ENCODE assay signal across 8 cellular contexts in genomic region chr13:48001999-48002398, GRCh38. TPM values are rescaled to one million over a fixed set of nuclear protein-coding genes. Genes with fewer than 3 reads are reported as not detected.
DNase-seq lines count a peak whose midpoint lies in the region; FAIRE-seq and TF ChIP-seq lines count a peak whose summit lies in the region.
"Not testable (repeated sequence)": the region's sequence is repeated elsewhere in the genome, so short reads cannot be mapped to it uniquely, and the experiment has no call there.

No MANE protein-coding gene starts in this region.

- FAIRE-seq in astrocyte (lab: Jason Lieb, UNC), result not testable (repeated sequence)

- H3K4me3 ChIP-seq in astrocyte (ENCODE audit: insufficient read depth, low read depth, low read length), result not testable (repeated sequence)
- peak overlapping the region; percentile 71 to 98 for H3K4me3 ChIP-seq in tibial artery

- not testable (repeated sequence) for H3K9me3 Mint-ChIP-seq in Calu3 (ENCODE audit: low read depth, unreplicated experiment); activated CD4-positive, alpha-beta memory T cell treated with anti-CD3 and anti-CD28 coated beads, Interleukin-2, amount 10 ng/mL, durations not matched to agents 7 days and 5 days; astrocyte (ENCODE audit: unreplicated experiment); osteocyte (ENCODE audit: unreplicated experiment)

- not testable (repeated sequence) for H4K20me1 ChIP-seq in astrocyte (ENCODE audit: insufficient read depth, low read length)

- POLR2A ChIA-PET in activated CD4-positive, alpha-beta memory T cell treated with anti-CD3 and anti-CD28 coated beads, Interleukin-2, amount 10 ng/mL, durations not matched to agents 7 days and 5 days (lab: Charles Lee), result interaction anchor here (0.9 to 1.9 kb wide), 2 partner anchors 10 to 36 kb away, joined by 3 to 19 read pairs; partner anchors contain the start of gene NUDT15

- peaks cover 29% of the 10 kb centered on the region for H3K36me3 Mint-ChIP-seq in Calu3 (ENCODE audit: insufficient read depth, unreplicated experiment)
- not testable (repeated sequence) for H3K36me3 Mint-ChIP-seq in activated CD4-positive, alpha-beta memory T cell treated with anti-CD3 and anti-CD28 coated beads, Interleukin-2, amount 10 ng/mL, durations not matched to agents 7 days and 5 days (ENCODE audit: low read depth); astrocyte (ENCODE audit: low read depth, unreplicated experiment); osteocyte (ENCODE audit: unreplicated experiment)

- H3K9me3 ChIP-seq in astrocyte (ENCODE audit: insufficient read depth, low read depth, low read length); tibial artery: not testable (repeated sequence)

- peaks cover 44% of the 10 kb centered on the region for H3K4me1 Mint-ChIP-seq in Calu3 (ENCODE audit: low read depth, unreplicated experiment)
- H3K4me1 Mint-ChIP-seq in activated CD4-positive, alpha-beta memory T cell treated with anti-CD3 and anti-CD28 coated beads, Interleukin-2, amount 10 ng/mL, durations not matched to agents 7 days and 5 days, result peaks cover 33% of the 10 kb centered on the region
- not testable (repeated sequence) for H3K4me1 Mint-ChIP-seq in astrocyte (ENCODE audit: low read depth, unreplicated experiment)
- peaks cover 26% of the 10 kb centered on the region for H3K4me1 Mint-ChIP-seq in osteocyte (ENCODE audit: unreplicated experiment)

- peaks cover 11% of the 10 kb centered on the region for H3K4me1 ChIP-seq in astrocyte (ENCODE audit: insufficient read depth, low read length)
- H3K4me1 ChIP-seq in tibial artery, result peaks cover 0 to 28% (median 4%) of the 10 kb centered on the region in 4 donors

- not testable (repeated sequence) for H3K36me3 ChIP-seq in astrocyte (ENCODE audit: insufficient read depth, low read length); tibial artery

- H3K9ac ChIP-seq in astrocyte (ENCODE audit: low read length), result not testable (repeated sequence)

- intact Hi-C loops in Calu3 (cut with micrococcal nuclease; ENCODE audit: unreplicated experiment); tibial artery (cut with DNase I; ENCODE audit: low total_unique reads): not testable (repeated sequence)

- peaks cover 40% of the 10 kb centered on the region for H3K79me2 ChIP-seq in astrocyte (ENCODE audit: insufficient read depth, low read length)

- CTCF ChIA-PET in Calu3 (lab: Charles Lee); activated CD4-positive, alpha-beta memory T cell treated with anti-CD3 and anti-CD28 coated beads, Interleukin-2, amount 10 ng/mL, durations not matched to agents 7 days and 5 days (lab: Charles Lee): not testable (repeated sequence)

- H3K27me3 Mint-ChIP-seq in Calu3 (ENCODE audit: unreplicated experiment); activated CD4-positive, alpha-beta memory T cell treated with anti-CD3 and anti-CD28 coated beads, Interleukin-2, amount 10 ng/mL, durations not matched to agents 7 days and 5 days; astrocyte (ENCODE audit: low read depth, unreplicated experiment); osteocyte (ENCODE audit: unreplicated experiment): not testable (repeated sequence)

- H3K27ac ChIP-seq in astrocyte (ENCODE audit: low read depth, low read length); tibial artery: not testable (repeated sequence)
- H3K27ac ChIP-seq in epithelial cell of prostate, result peak overlapping the region; percentile 92

- H3K4me3 Mint-ChIP-seq in Calu3 (ENCODE audit: low read depth, unreplicated experiment) (peak overlapping the region; percentile 83), astrocyte (ENCODE audit: unreplicated experiment) (peak overlapping the region; percentile 99), osteocyte (ENCODE audit: unreplicated experiment) (peak overlapping the region; percentile 96)
- peak overlapping the region; percentile 91 for H3K4me3 Mint-ChIP-seq in activated CD4-positive, alpha-beta memory T cell treated with anti-CD3 and anti-CD28 coated beads, Interleukin-2, amount 10 ng/mL, durations not matched to agents 7 days and 5 days

- TSS peak; percentile 51 for BruUV-seq in Calu3 (replicated peaks; lab: Mats Ljungman, UMichigan)

- not testable (repeated sequence) for TF ChIP-seq CTCF in Calu3 (IDR thresholded peaks at IDR 0.05; ENCODE audit: unreplicated experiment); astrocyte (IDR thresholded peaks at IDR 0.05; ENCODE audit: insufficient read depth, low read depth, low read length); osteocyte (IDR thresholded peaks at IDR 0.05); tibial artery (IDR thresholded peaks at IDR 0.05)

- H3K27me3 ChIP-seq in astrocyte (ENCODE audit: insufficient read depth, low read length); tibial artery: not testable (repeated sequence)

- DNase-seq in Calu3 (peak; percentile 6), M059J (ENCODE audit: low read depth) (peak; percentile 38), islet precursor cell (peak; percentile 63)
- not testable (repeated sequence) for DNase-seq in activated CD4-positive, alpha-beta memory T cell treated with anti-CD3 and anti-CD28 coated beads, Interleukin-2, amount 10 ng/mL, durations not matched to agents 7 days and 5 days; astrocyte (ENCODE audit: low read depth); epithelial cell of prostate (ENCODE audit: low read depth, low spot score); osteocyte (ENCODE audit: extremely low spot score, unreplicated experiment); tibial artery

- peak overlapping the region; percentile 96 for H3K27ac Mint-ChIP-seq in Calu3 (ENCODE audit: unreplicated experiment)
- peak overlapping the region; percentile 90 for H3K27ac Mint-ChIP-seq in activated CD4-positive, alpha-beta memory T cell treated with anti-CD3 and anti-CD28 coated beads, Interleukin-2, amount 10 ng/mL, durations not matched to agents 7 days and 5 days
- not testable (repeated sequence) for H3K27ac Mint-ChIP-seq in astrocyte (ENCODE audit: unreplicated experiment); osteocyte (ENCODE audit: unreplicated experiment)

- not testable (repeated sequence) for H2AFZ ChIP-seq in astrocyte (ENCODE audit: low read depth, low read length)

- H3K4me2 ChIP-seq in astrocyte (ENCODE audit: low read length), result peak overlapping the region; percentile 97

RNA-seq across cellular contexts. Expression of gene SUCLA2, which starts 0.9 kb away (rescaled TPM):
- total RNA-seq in Calu3 (2022), result 35.8 and 36.7 TPM in 2 replicates
- 34.1 and 45.4 TPM in 2 replicates for total RNA-seq in M059J (2014; rRNA removed; shearing (Covaris generic))
- total RNA-seq in activated CD4-positive, alpha-beta memory T cell treated with anti-CD3 and anti-CD28 coated beads, Interleukin-2, amount 10 ng/mL, durations not matched to agents 7 days and 5 days, result 10 to 100 TPM; 26.7 to 29.1 TPM
- total RNA-seq in astrocyte, result 35.4 and 41.7 TPM in 2 replicates
- 38.7 and 41.6 TPM in 2 replicates for total RNA-seq in osteocyte

RNA-seq across cellular contexts. Expression of gene NUDT15, which starts 35.5 kb away (rescaled TPM):
- total RNA-seq in Calu3 (2022), result 19.2 and 19.4 TPM in 2 replicates
- total RNA-seq in M059J (2014; rRNA removed; shearing (Covaris generic)), result 16.7 and 24.2 TPM in 2 replicates
- total RNA-seq in activated CD4-positive, alpha-beta memory T cell treated with anti-CD3 and anti-CD28 coated beads, Interleukin-2, amount 10 ng/mL, durations not matched to agents 7 days and 5 days, result 10 to 100 TPM; 10.9 to 11.0 TPM
- 11.8 and 15.2 TPM in 2 replicates for total RNA-seq in astrocyte
- total RNA-seq in osteocyte, result 9.0 and 9.3 TPM in 2 replicates
